Comparison of ENCODE assay signal across 1 cellular context in the genomic region with DNA sequence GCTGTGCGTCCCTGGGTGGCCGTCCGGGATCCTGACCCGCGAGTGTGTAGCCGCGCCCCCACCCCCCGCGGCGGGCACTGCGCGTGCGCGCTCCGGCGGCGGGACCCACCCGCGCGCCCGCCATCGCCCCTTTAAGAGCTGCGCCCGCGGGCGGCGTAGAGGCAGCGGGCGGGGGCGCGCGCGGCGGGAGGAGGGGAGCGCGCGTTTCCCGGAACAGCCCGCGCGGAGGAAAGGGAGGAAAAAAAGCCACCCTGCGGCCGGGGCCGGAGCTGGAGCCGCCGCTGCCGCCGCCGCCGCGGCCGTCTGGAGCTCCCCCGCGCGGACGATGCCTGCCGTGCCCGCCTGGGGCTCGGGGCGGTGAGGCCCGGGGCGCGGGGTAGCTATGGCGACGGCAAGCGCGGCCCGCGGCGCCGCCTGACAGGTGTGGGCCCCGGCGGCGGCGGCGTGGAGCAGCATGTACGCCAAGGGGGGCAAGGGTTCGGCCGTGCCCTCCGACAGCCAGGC.
TF ChIP-seq lines count a peak whose summit lies in the region.

A gene (plus strand): TSS at position 204 of the 504 bp plus-strand sequence. CDS start 251 bp downstream, at position 455.

TF ChIP-seq in K562, 482 proteins besides CTCF, POLR2A, EP300 and RAD21 (continued from another document and continues in another):
- TF ChIP-seq PML (IDR thresholded peaks at IDR 0.05; ENCODE audit: low read length) (no peak), ESRRA (IDR thresholded peaks at IDR 0.05; ENCODE audit: borderline replicate concordance, low read depth) (peak; percentile 35; the same call in 1 of the 2 replicates), GATA2 (CRISPR knock-in tag; IDR thresholded peaks at IDR 0.05) (no peak), ZNF274 (IDR thresholded peaks at IDR 0.05; ENCODE audit: borderline replicate concordance, low read depth, low read length) (no peak), ZNF589 (CRISPR knock-in tag; IDR thresholded peaks at IDR 0.05; ENCODE audit: low read depth) (no peak), ZNF408 (CRISPR knock-in tag; IDR thresholded peaks at IDR 0.05; ENCODE audit: low read depth) (no peak), HDGF (IDR thresholded peaks at IDR 0.05) (no peak), TGIF2 (CRISPR knock-in tag; IDR thresholded peaks at IDR 0.05) (no peak), RBBP5 (IDR thresholded peaks at IDR 0.05; ENCODE audit: borderline replicate concordance, insufficient read depth, low read length, poor library complexity, severe bottlenecking) (peak; percentile 28), ZNF444 (CRISPR knock-in tag; IDR thresholded peaks at IDR 0.05) (no peak), DIDO1 (tag; IDR thresholded peaks at IDR 0.05; ENCODE audit: low read depth) (no peak), HDAC2 (IDR thresholded peaks at IDR 0.05) (no peak), ZNF232 (CRISPR knock-in tag; IDR thresholded peaks at IDR 0.05) (no peak), HDAC3 (IDR thresholded peaks at IDR 0.05; ENCODE audit: borderline replicate concordance, partially characterized antibody) (no peak), WHSC1 (IDR thresholded peaks at IDR 0.05; ENCODE audit: low read length) (no peak), PTBP1 (IDR thresholded peaks at IDR 0.05; ENCODE audit: low read depth, low read length) (no peak), FOXA3 (CRISPR knock-in tag; conservative IDR thresholded peaks at IDR 0.05 in 1 of 2, IDR thresholded peaks at IDR 0.05 in 1 of 2) (no peak; a peak in 2 of 4 replicates), KLF16 (IDR thresholded peaks at IDR 0.05) (no peak), PRMT5 (CRISPR knock-in tag; IDR thresholded peaks at IDR 0.05) (no peak), FOXA1 (IDR thresholded peaks at IDR 0.05; ENCODE audit: borderline replicate concordance) (no peak), ESRRB (CRISPR knock-in tag; IDR thresholded peaks at IDR 0.05; ENCODE audit: borderline replicate concordance) (no peak), ZKSCAN3 (CRISPR knock-in tag; IDR thresholded peaks at IDR 0.05) (no peak), CBX5 (IDR thresholded peaks at IDR 0.05; ENCODE audit: borderline replicate concordance, low read depth) (no peak), SIX5 (IDR thresholded peaks at IDR 0.05; ENCODE audit: borderline replicate concordance in 1 of 2, insufficient read depth in 1 of 2, low read depth in 1 of 2, low read length in 2 of 2) (no peak), RBM25 (IDR thresholded peaks at IDR 0.05; ENCODE audit: low read depth, low read length, severe bottlenecking) (peak; percentile 51), MECOM (CRISPR knock-in tag; IDR thresholded peaks at IDR 0.05) (no peak), EZH2 (IDR thresholded peaks at IDR 0.05; ENCODE audit: borderline replicate concordance, low read depth, low read length) (no peak), NFRKB (IDR thresholded peaks at IDR 0.05; ENCODE audit: low read depth) (no peak), L3MBTL2 (IDR thresholded peaks at IDR 0.05) (peak; percentile 91; the same call in 1 of the 2 replicates), ZNF551 (CRISPR knock-in tag; IDR thresholded peaks at IDR 0.05) (no peak), CHD4 (IDR thresholded peaks at IDR 0.05; ENCODE audit: insufficient read depth, insufficient replicate concordance, low read depth, low read length, poor library complexity, severe bottlenecking) (no peak), DPF2 (IDR thresholded peaks at IDR 0.05) (no peak), ZNF174 (CRISPR knock-in tag; IDR thresholded peaks at IDR 0.05) (no peak), ZNF121 (CRISPR knock-in tag; conservative IDR thresholded peaks at IDR 0.05) (no peak), KDM4B (IDR thresholded peaks at IDR 0.05; ENCODE audit: borderline replicate concordance in 2 of 2, low read depth in 1 of 2) (no peak), ZNF431 (CRISPR knock-in tag; IDR thresholded peaks at IDR 0.05) (peak; percentile 84), JUNB (CRISPR knock-in tag; conservative IDR thresholded peaks at IDR 0.05) (no peak), DMBX1 (CRISPR knock-in tag; IDR thresholded peaks at IDR 0.05; ENCODE audit: borderline replicate concordance) (no peak), HMG20A (CRISPR knock-in tag; conservative IDR thresholded peaks at IDR 0.05) (no peak), ZNF311 (CRISPR knock-in tag; IDR thresholded peaks at IDR 0.05) (no peak), CREBBP (IDR thresholded peaks at IDR 0.05; ENCODE audit: low read depth, low read length) (no peak), ZNF445 (CRISPR knock-in tag; IDR thresholded peaks at IDR 0.05; ENCODE audit: low read depth) (no peak), SMARCC2 (IDR thresholded peaks at IDR 0.05; ENCODE audit: low read depth) (no peak), ZNF507 (tag; conservative IDR thresholded peaks at IDR 0.05) (no peak), RHOXF2B (CRISPR knock-in tag; conservative IDR thresholded peaks at IDR 0.05) (no peak), SAP30 (IDR thresholded peaks at IDR 0.05; ENCODE audit: borderline replicate concordance, insufficient read depth, low read depth, low read length, poor library complexity, severe bottlenecking) (no peak), SIN3A (IDR thresholded peaks at IDR 0.05; ENCODE audit: borderline replicate concordance in 2 of 2, control insufficient read depth in 1 of 2, low read depth in 2 of 2, low read length in 2 of 2) (peak; percentile 49 to 73; a peak in 1 of 4 replicates)
- TF ChIP-seq, protein P1, sequence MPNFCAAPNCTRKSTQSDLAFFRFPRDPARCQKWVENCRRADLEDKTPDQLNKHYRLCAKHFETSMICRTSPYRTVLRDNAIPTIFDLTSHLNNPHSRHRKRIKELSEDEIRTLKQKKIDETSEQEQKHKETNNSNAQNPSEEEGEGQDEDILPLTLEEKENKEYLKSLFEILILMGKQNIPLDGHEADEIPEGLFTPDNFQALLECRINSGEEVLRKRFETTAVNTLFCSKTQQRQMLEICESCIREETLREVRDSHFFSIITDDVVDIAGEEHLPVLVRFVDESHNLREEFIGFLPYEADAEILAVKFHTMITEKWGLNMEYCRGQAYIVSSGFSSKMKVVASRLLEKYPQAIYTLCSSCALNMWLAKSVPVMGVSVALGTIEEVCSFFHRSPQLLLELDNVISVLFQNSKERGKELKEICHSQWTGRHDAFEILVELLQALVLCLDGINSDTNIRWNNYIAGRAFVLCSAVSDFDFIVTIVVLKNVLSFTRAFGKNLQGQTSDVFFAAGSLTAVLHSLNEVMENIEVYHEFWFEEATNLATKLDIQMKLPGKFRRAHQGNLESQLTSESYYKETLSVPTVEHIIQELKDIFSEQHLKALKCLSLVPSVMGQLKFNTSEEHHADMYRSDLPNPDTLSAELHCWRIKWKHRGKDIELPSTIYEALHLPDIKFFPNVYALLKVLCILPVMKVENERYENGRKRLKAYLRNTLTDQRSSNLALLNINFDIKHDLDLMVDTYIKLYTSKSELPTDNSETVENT (CRISPR knock-in tag; IDR thresholded peaks at IDR 0.05): no peak
- TF ChIP-seq, protein P2, sequence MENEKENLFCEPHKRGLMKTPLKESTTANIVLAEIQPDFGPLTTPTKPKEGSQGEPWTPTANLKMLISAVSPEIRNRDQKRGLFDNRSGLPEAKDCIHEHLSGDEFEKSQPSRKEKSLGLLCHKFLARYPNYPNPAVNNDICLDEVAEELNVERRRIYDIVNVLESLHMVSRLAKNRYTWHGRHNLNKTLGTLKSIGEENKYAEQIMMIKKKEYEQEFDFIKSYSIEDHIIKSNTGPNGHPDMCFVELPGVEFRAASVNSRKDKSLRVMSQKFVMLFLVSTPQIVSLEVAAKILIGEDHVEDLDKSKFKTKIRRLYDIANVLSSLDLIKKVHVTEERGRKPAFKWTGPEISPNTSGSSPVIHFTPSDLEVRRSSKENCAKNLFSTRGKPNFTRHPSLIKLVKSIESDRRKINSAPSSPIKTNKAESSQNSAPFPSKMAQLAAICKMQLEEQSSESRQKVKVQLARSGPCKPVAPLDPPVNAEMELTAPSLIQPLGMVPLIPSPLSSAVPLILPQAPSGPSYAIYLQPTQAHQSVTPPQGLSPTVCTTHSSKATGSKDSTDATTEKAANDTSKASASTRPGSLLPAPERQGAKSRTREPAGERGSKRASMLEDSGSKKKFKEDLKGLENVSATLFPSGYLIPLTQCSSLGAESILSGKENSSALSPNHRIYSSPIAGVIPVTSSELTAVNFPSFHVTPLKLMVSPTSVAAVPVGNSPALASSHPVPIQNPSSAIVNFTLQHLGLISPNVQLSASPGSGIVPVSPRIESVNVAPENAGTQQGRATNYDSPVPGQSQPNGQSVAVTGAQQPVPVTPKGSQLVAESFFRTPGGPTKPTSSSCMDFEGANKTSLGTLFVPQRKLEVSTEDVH (IDR thresholded peaks at IDR 0.05; ENCODE audit: low read depth, partially characterized antibody): no peak
- TF ChIP-seq, protein P3, sequence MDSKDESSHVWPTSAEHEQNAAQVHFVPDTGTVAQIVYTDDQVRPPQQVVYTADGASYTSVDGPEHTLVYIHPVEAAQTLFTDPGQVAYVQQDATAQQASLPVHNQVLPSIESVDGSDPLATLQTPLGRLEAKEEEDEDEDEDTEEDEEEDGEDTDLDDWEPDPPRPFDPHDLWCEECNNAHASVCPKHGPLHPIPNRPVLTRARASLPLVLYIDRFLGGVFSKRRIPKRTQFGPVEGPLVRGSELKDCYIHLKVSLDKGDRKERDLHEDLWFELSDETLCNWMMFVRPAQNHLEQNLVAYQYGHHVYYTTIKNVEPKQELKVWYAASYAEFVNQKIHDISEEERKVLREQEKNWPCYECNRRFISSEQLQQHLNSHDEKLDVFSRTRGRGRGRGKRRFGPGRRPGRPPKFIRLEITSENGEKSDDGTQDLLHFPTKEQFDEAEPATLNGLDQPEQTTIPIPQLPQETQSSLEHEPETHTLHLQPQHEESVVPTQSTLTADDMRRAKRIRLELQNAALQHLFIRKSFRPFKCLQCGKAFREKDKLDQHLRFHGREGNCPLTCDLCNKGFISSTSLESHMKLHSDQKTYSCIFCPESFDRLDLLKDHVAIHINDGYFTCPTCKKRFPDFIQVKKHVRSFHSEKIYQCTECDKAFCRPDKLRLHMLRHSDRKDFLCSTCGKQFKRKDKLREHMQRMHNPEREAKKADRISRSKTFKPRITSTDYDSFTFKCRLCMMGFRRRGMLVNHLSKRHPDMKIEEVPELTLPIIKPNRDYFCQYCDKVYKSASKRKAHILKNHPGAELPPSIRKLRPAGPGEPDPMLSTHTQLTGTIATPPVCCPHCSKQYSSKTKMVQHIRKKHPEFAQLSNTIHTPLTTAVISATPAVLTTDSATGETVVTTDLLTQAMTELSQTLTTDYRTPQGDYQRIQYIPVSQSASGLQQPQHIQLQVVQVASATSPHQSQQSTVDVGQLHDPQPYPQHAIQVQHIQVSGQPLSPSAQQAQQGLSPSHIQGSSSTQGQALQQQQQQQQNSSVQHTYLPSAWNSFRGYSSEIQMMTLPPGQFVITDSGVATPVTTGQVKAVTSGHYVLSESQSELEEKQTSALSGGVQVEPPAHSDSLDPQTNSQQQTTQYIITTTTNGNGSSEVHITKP (IDR thresholded peaks at IDR 0.05; ENCODE audit: partially characterized antibody): no peak
- TF ChIP-seq, protein P4, sequence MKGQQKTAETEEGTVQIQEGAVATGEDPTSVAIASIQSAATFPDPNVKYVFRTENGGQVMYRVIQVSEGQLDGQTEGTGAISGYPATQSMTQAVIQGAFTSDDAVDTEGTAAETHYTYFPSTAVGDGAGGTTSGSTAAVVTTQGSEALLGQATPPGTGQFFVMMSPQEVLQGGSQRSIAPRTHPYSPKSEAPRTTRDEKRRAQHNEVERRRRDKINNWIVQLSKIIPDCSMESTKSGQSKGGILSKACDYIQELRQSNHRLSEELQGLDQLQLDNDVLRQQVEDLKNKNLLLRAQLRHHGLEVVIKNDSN (CRISPR knock-in tag; IDR thresholded peaks at IDR 0.05): no peak; the same call in 1 of the 2 replicates
- TF ChIP-seq, protein P5, sequence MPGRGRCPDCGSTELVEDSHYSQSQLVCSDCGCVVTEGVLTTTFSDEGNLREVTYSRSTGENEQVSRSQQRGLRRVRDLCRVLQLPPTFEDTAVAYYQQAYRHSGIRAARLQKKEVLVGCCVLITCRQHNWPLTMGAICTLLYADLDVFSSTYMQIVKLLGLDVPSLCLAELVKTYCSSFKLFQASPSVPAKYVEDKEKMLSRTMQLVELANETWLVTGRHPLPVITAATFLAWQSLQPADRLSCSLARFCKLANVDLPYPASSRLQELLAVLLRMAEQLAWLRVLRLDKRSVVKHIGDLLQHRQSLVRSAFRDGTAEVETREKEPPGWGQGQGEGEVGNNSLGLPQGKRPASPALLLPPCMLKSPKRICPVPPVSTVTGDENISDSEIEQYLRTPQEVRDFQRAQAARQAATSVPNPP (IDR thresholded peaks at IDR 0.05; ENCODE audit: borderline replicate concordance, insufficient read depth, insufficient read length): no peak
- TF ChIP-seq, protein P6, sequence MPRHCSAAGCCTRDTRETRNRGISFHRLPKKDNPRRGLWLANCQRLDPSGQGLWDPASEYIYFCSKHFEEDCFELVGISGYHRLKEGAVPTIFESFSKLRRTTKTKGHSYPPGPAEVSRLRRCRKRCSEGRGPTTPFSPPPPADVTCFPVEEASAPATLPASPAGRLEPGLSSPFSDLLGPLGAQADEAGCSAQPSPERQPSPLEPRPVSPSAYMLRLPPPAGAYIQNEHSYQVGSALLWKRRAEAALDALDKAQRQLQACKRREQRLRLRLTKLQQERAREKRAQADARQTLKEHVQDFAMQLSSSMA (CRISPR knock-in tag; IDR thresholded peaks at IDR 0.05): no peak
- TF ChIP-seq, protein P7, sequence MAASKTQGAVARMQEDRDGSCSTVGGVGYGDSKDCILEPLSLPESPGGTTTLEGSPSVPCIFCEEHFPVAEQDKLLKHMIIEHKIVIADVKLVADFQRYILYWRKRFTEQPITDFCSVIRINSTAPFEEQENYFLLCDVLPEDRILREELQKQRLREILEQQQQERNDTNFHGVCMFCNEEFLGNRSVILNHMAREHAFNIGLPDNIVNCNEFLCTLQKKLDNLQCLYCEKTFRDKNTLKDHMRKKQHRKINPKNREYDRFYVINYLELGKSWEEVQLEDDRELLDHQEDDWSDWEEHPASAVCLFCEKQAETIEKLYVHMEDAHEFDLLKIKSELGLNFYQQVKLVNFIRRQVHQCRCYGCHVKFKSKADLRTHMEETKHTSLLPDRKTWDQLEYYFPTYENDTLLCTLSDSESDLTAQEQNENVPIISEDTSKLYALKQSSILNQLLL (CRISPR knock-in tag; IDR thresholded peaks at IDR 0.05; ENCODE audit: borderline replicate concordance): no peak
- TF ChIP-seq, protein P8, sequence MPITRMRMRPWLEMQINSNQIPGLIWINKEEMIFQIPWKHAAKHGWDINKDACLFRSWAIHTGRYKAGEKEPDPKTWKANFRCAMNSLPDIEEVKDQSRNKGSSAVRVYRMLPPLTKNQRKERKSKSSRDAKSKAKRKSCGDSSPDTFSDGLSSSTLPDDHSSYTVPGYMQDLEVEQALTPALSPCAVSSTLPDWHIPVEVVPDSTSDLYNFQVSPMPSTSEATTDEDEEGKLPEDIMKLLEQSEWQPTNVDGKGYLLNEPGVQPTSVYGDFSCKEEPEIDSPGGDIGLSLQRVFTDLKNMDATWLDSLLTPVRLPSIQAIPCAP (CRISPR knock-in tag; IDR thresholded peaks at IDR 0.05; ENCODE audit: borderline replicate concordance): no peak
- TF ChIP-seq, protein P9, sequence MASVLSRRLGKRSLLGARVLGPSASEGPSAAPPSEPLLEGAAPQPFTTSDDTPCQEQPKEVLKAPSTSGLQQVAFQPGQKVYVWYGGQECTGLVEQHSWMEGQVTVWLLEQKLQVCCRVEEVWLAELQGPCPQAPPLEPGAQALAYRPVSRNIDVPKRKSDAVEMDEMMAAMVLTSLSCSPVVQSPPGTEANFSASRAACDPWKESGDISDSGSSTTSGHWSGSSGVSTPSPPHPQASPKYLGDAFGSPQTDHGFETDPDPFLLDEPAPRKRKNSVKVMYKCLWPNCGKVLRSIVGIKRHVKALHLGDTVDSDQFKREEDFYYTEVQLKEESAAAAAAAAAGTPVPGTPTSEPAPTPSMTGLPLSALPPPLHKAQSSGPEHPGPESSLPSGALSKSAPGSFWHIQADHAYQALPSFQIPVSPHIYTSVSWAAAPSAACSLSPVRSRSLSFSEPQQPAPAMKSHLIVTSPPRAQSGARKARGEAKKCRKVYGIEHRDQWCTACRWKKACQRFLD (CRISPR knock-in tag; IDR thresholded peaks at IDR 0.05): peak; percentile 90
